ENCODE assay signal across 1 cellular context in the genomic region with DNA sequence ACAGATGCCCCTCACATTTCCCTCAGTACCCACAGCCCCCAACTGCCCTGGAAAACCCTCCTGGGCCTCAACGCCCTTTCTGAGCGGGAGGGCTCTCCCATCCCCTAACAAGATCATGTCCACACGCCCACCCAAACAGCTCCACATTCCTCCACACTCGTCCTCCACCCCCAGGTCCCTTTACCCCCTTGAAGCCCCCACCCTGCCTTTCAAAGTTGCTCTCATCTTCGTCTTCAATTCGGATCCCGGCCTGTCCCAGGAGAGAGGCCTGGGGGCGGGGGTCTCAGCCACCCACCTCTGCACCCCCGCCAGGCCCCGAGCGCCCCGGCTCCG.
TF ChIP-seq lines count a peak whose summit lies in the region.

No MANE protein-coding gene starts in this region.

TF ChIP-seq in endothelial cell of umbilical vein, 7 proteins besides CTCF, POLR2A, EP300 and RAD21:
- TF ChIP-seq GATA2 (IDR thresholded peaks at IDR 0.05; ENCODE audit: insufficient read depth, insufficient read length, low read depth, low read length) (no peak), JUN (IDR thresholded peaks at IDR 0.05; ENCODE audit: borderline replicate concordance, insufficient read depth, insufficient read length, low read depth) (no peak), EZH2 (IDR thresholded peaks at IDR 0.05; ENCODE audit: borderline replicate concordance, low read depth, low read length, severe bottlenecking) (no peak), FOS (IDR thresholded peaks at IDR 0.05; ENCODE audit: borderline replicate concordance, insufficient read depth, low read length) (no peak), POLR2AphosphoS5 (IDR thresholded peaks at IDR 0.05; ENCODE audit: insufficient read depth, low read depth, low read length) (no peak), MYC (IDR thresholded peaks at IDR 0.05; ENCODE audit: low read depth, low read length) (no peak)
- TF ChIP-seq, protein P1, sequence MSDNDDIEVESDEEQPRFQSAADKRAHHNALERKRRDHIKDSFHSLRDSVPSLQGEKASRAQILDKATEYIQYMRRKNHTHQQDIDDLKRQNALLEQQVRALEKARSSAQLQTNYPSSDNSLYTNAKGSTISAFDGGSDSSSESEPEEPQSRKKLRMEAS (IDR thresholded peaks at IDR 0.05; ENCODE audit: insufficient read depth, insufficient read length), result no peak
